In the genomic region with DNA sequence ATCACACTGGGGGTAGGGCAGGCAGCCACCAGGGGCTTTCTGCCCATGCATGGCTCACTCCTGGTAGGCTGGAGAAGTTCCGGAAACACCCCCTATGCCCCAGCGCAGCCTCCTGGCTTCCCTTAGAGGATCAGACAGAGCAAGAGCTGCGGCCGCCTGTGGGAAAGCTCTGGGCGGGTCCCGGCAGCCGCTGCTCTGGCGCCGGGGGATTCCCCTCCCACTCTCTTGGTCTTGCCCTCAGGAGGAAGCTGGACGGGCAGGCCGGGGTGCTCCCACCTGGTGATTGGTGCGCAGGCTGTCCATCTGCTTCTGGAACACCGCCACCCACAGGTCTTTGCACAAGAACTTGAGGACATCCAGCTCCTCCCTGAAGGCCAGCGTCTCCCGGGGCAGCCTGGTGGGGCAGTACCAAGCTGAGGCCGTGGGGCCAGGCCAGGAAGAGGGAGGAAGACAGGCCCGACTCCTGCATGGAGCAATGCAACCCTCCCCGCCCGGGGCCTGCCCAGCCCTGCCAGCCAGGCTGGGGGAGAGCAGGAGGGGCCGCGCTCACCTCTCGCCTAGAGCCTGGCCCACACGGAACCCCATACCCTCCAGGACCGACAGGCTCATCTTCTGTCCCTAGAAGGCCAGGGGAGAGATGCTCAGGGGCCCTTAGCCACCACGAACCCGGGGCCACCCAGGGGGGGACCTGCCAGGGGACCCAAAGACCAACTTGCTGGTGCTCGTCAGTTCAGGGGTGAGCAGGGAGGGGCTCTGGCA, we compare ENCODE assay signal across 8 cellular contexts. TPM values are rescaled to one million over a fixed set of nuclear protein-coding genes. Genes with fewer than 3 reads are reported as not detected.
DNase-seq lines count a peak whose midpoint lies in the region; ATAC-seq and TF ChIP-seq lines count a peak whose summit lies in the region.

No MANE protein-coding gene starts in this region.

- H3K27ac Mint-ChIP-seq in activated naive CD8-positive, alpha-beta T cell treated with anti-CD3 and anti-CD28 coated beads, Interleukin-2, amount 50 U/mL, for 24 hours, result no peak overlapping the region

- no peak overlapping the region for H3K4me3 ChIP-seq in HFF-Myc (replicated peaks; ENCODE audit: low read depth, low read length)

- ATAC-seq in activated naive CD8-positive, alpha-beta T cell treated with anti-CD3 and anti-CD28 coated beads, Interleukin-2, amount 50 U/mL, for 24 hours, result peak; percentile 96
- ATAC-seq in left colon, result peak; percentile 80
- ATAC-seq in stimulated activated naive CD8-positive, alpha-beta T cell treated with anti-CD3 and anti-CD28 coated beads, Interleukin-15, Interleukin-2, amounts not matched to agents 100 U/mL and 50 U/mL, for 24 hours, result peak; percentile 94

- H3K36me3 Mint-ChIP-seq in activated naive CD8-positive, alpha-beta T cell treated with anti-CD3 and anti-CD28 coated beads, Interleukin-2, amount 50 U/mL, for 24 hours (ENCODE audit: low read depth), result no peaks in the 10 kb centered on the region

- DNase-seq in HFF-Myc (ENCODE audit: extremely low read depth, low read depth), result peak; percentile 38
- DNase-seq in OCI-M1 (lab: John Stamatoyannopoulos, UW), result peak; percentile 77
- peak; percentile 82 for DNase-seq in activated naive CD8-positive, alpha-beta T cell treated with anti-CD3 and anti-CD28 coated beads, Interleukin-2, amount 50 U/mL, for 24 hours
- DNase-seq in left colon, result peak; percentile 76 to 88
- DNase-seq in stimulated activated naive CD8-positive, alpha-beta T cell treated with anti-CD3 and anti-CD28 coated beads, Interleukin-15, Interleukin-2, amounts not matched to agents 100 U/mL and 50 U/mL, for 24 hours, result peak; percentile 85
- no peak for DNase-seq in globus pallidus (ENCODE audit: low spot score)
- no peak for DNase-seq in nucleus accumbens (lab: John Stamatoyannopoulos, UW)

- peak; percentile 7 for TF ChIP-seq CTCF in GM12873 (IDR thresholded peaks at IDR 0.05; ENCODE audit: insufficient read depth, low read depth, low read length, missing control alignments)
- no peak for TF ChIP-seq CTCF in HFF-Myc (IDR thresholded peaks at IDR 0.05; ENCODE audit: low read depth, low read length, missing control alignments)

- H3K4me1 Mint-ChIP-seq in activated naive CD8-positive, alpha-beta T cell treated with anti-CD3 and anti-CD28 coated beads, Interleukin-2, amount 50 U/mL, for 24 hours, result peaks cover 19% of the 10 kb centered on the region

- H3K9me3 Mint-ChIP-seq in activated naive CD8-positive, alpha-beta T cell treated with anti-CD3 and anti-CD28 coated beads, Interleukin-2, amount 50 U/mL, for 24 hours, result no peaks in the 10 kb centered on the region

- intact Hi-C loops in left colon (cut with DNase I, micrococcal nuclease), result no loop called here

- no peaks in the 10 kb centered on the region for H3K27me3 Mint-ChIP-seq in activated naive CD8-positive, alpha-beta T cell treated with anti-CD3 and anti-CD28 coated beads, Interleukin-2, amount 50 U/mL, for 24 hours

- H3K4me3 Mint-ChIP-seq in activated naive CD8-positive, alpha-beta T cell treated with anti-CD3 and anti-CD28 coated beads, Interleukin-2, amount 50 U/mL, for 24 hours, result no peak overlapping the region

RNA-seq across cellular contexts. Expression of a gene that starts 4.0 kb away (rescaled TPM):
- total RNA-seq in left colon, result under 1 TPM; 0.08 to 0.15 TPM

RNA-seq across cellular contexts. Expression of a gene that starts 13.3 kb away (rescaled TPM):
- 10 to 100 TPM; 45.0 to 46.9 TPM for total RNA-seq in left colon

RNA-seq across cellular contexts. Expression of a gene that starts 13.8 kb away (rescaled TPM):
- 10 to 100 TPM; 11.2 to 13.5 TPM for total RNA-seq in left colon

Comparison
In these comparisons a context has a peak if more than half of its experiments do, and no peak if none do; other contexts are left out.
1. DNase-seq: peak in HFF-Myc (single experiment), OCI-M1 (single experiment), activated naive CD8-positive, alpha-beta T cell treated with anti-CD3 and anti-CD28 coated beads, Interleukin-2, amount 50 U/mL, for 24 hours (single experiment), left colon (2 of 2) and stimulated activated naive CD8-positive, alpha-beta T cell treated with anti-CD3 and anti-CD28 coated beads, Interleukin-15, Interleukin-2, amounts not matched to agents 100 U/mL and 50 U/mL, for 24 hours (single experiment); none in globus pallidus (single experiment) and nucleus accumbens (0 of 56).
2. Peak in every context shown above with its lines, with median percentiles within 50 percentile points of each other: ATAC-seq.